ENCODE assay signal across 22 cellular contexts in genomic region chrY:8741343-8742069, GRCh38.
A peak's percentile ranks its signal among the peaks of the same experiment; 100 is the strongest.
DNase-seq lines count a peak whose midpoint lies in the region; ATAC-seq and TF ChIP-seq lines count a peak whose summit lies in the region.
"Had no signal": no experiment of that assay in that cellular context is flagged by ENCODE, and none has a peak within 500 bp of the region (broad histone marks: within the 10 kb centered on the region; RNA-seq: fewer than 3 reads in every experiment).

No MANE protein-coding gene starts in this region.

- H3K9me3 ChIP-seq in right cardiac atrium (ENCODE audit: control insufficient read depth, low read length) (no peaks in the 10 kb centered on the region), testis (no peaks in the 10 kb centered on the region)
- H3K9me3 ChIP-seq: BE2C, BLaER1 had no signal

- no peak for TF ChIP-seq CTCF in testis (IDR thresholded peaks at IDR 0.05)

- peak; percentile 35 for DNase-seq in Right ventricle myocardium superior
- DNase-seq in right cardiac atrium, result no peak
- DNase-seq in RPMI8226, result peak; percentile 9
- DNase-seq in testis, result peak; percentile 13
- DNase-seq: 8988T; ACHN; BE2C; C1 segment of cervical spinal cord; CD4-positive, alpha-beta memory T cell; CD4-positive, CD25-positive, alpha-beta regulatory T cell; CD8-positive, alpha-beta memory T cell; COR-L47; DMS 273 treated with DMSO at 0.1 percent for 48 hours; DMS153; DMS53; DMS79; DND-41; EL; GDM1 had no signal

- peak; percentile 91 for ATAC-seq in Right ventricle myocardium superior (ENCODE audit: poor library complexity)
- ATAC-seq in right cardiac atrium, result no peak
- no peak for ATAC-seq in GM21515 (IDR thresholded peaks at IDR 0.05; ENCODE audit: unreplicated experiment)
- ATAC-seq: GM12878 had no signal

- TF ChIP-seq POLR2A in testis (IDR thresholded peaks at IDR 0.05), result no peak

- H3K27me3 ChIP-seq in right cardiac atrium (ENCODE audit: control insufficient read depth, insufficient read depth) (no peaks in the 10 kb centered on the region), testis (no peaks in the 10 kb centered on the region)
- H3K27me3 ChIP-seq: BE2C, BLaER1 had no signal

- H3K27ac ChIP-seq in right cardiac atrium (ENCODE audit: low read length) (no peak overlapping the region), testis (no peak overlapping the region)
- H3K27ac ChIP-seq: BLaER1 had no signal

- H3K4me3 ChIP-seq in right cardiac atrium (ENCODE audit: low read length) (no peak overlapping the region), testis (no peak overlapping the region)
- H3K4me3 ChIP-seq: BLaER1, GM12878 had no signal

- no peaks in the 10 kb centered on the region for H3K36me3 ChIP-seq in testis (ENCODE audit: low read depth, missing control alignments)
- H3K36me3 ChIP-seq: BE2C, BLaER1 had no signal

- H3K4me1 ChIP-seq in right cardiac atrium (ENCODE audit: control insufficient read depth, insufficient read depth, low read length), result peaks cover 2% of the 10 kb centered on the region
- no peaks in the 10 kb centered on the region for H3K4me1 ChIP-seq in testis
- H3K4me1 ChIP-seq: BE2C, BLaER1 had no signal

- 79% methylated on average over 21 of the region's 21 CpGs for WGBS in right cardiac atrium
- WGBS in testis, 2 donors, result 70 to 77% methylated on average over 17 to 21 of the region's 21 CpGs

- intact Hi-C loops in Right ventricle myocardium superior (cut with DNase I), result no loop called here
- intact Hi-C loops in right cardiac atrium (cut with DNase I), result no loop called here
- intact Hi-C loops in testis (cut with DNase I; ENCODE audit: low total_unique reads), result no loop called here

Comparison
In these comparisons a context has a peak if more than half of its experiments do, and no peak if none do; other contexts are left out.
1. DNase-seq: peak in Right ventricle myocardium superior (single experiment), RPMI8226 (single experiment) and testis (single experiment); none in right cardiac atrium (0 of 3).